ENCODE assay signal across 18 cellular contexts in the genomic region with DNA sequence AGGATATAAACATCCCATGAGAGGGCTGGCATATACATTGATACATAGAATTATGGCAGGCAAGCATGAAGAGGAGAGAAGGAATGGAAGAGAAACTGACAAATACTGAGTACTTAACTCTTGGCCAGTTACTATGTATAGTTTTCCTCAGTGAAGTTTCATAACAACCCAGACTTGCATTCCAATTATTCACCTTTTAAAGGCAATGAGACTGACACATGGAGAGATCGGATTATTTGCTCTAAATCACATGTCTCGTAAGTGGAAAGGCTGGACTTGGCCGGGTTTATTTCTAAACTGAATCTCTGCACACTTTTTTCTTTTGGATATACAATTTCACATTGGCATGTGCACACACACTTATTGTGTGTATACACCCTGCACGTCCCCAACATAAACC.
"Had no signal": no experiment of that assay in that cellular context is flagged by ENCODE, and none has a peak within 500 bp of the region (broad histone marks: within the 10 kb centered on the region; RNA-seq: fewer than 3 reads in every experiment).

No MANE protein-coding gene starts in this region.

- DNase-seq: effector memory CD4-positive, alpha-beta T cell; gastrocnemius medialis; kidney; left cardiac atrium; mucosa of descending colon; naive thymus-derived CD8-positive, alpha-beta T cell; posterior cingulate gyrus; sigmoid colon; stimulated activated CD4-positive, alpha-beta T cell treated with anti-CD3 and anti-CD28 coated beads, Interleukin-2, amount 100 ng/mL, for 24 hours; stimulated activated CD4-positive, alpha-beta T cell treated with anti-CD3 and anti-CD28 coated beads, Interleukin-4, amount 100 ng/mL, for 4 hours; stimulated activated naive B cell treated with anti-CD40 and anti-IgM and Interleukin-4, amounts not matched to agents 10 μg/mL and 1 μg/mL and 100 μg/mL, for 72 hours; stimulated activated naive CD8-positive, alpha-beta T cell treated with anti-CD3 and anti-CD28 coated beads, Interleukin-15, amount 100 ng/mL, for 72 hours; testis; transverse colon had no signal

- H3K4me3 ChIP-seq: esophagus muscularis mucosa, gastrocnemius medialis, mucosa of descending colon, sigmoid colon, skin epidermis, testis, transverse colon had no signal

- H3K4me1 ChIP-seq: gastrocnemius medialis, testis, transverse colon had no signal

- H3K9me3 ChIP-seq: esophagus muscularis mucosa, gastrocnemius medialis, mucosa of descending colon, neutrophil, sigmoid colon, testis, transverse colon had no signal

- ATAC-seq: gastrocnemius medialis; left cardiac atrium; mucosa of descending colon; naive thymus-derived CD8-positive, alpha-beta T cell; stimulated activated naive B cell treated with anti-CD40 and anti-IgM and Interleukin-4, amounts not matched to agents 10 μg/mL and 1 μg/mL and 100 μg/mL, for 72 hours; stimulated activated naive CD8-positive, alpha-beta T cell treated with anti-CD3 and anti-CD28 coated beads, Interleukin-15, amount 100 ng/mL, for 72 hours had no signal

- H3K27me3 ChIP-seq: esophagus muscularis mucosa, gastrocnemius medialis, neutrophil, sigmoid colon, testis, transverse colon had no signal

- H3K36me3 ChIP-seq: esophagus muscularis mucosa, gastrocnemius medialis, neutrophil, sigmoid colon, transverse colon had no signal

- H3K27ac ChIP-seq: epithelial cell of prostate, esophagus muscularis mucosa, gastrocnemius medialis, neutrophil, sigmoid colon, skin epidermis, testis, transverse colon had no signal
